ENCODE assay signal across 13 cellular contexts in the genomic region with DNA sequence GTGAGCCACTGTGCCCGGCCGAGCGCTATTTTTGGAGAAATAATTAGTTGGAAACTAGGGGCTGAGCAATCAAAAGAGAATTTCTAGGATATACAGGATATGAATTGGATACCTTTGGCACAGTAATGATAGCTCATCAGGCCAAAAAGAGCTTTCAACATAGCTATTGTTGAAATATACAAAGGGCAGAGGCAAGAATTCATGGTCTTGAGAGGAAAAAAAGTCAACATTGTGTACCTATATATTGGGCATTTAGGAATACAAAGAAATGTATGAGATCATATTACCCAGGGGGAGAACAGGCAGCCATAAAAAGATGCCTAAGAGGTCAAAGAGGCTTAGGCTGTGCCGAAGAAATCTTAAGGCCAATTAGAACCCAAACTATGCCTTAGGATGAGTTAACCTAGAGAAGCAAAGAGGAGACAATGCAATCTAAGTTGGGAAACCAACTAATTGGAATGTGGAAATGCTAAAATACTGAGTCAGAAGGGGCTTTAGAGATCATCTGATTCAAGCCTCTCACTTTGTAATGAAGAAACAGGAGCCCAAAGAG.
DNase-seq lines count a peak whose midpoint lies in the region; ATAC-seq, FAIRE-seq and TF ChIP-seq lines count a peak whose summit lies in the region.
"Had no signal": no experiment of that assay in that cellular context is flagged by ENCODE, and none has a peak within 500 bp of the region (broad histone marks: within the 10 kb centered on the region; RNA-seq: fewer than 3 reads in every experiment).

No MANE protein-coding gene starts in this region.

- WGBS in mammary epithelial cell (ENCODE audit: low coverage, missing lambda C conversion rate): 3% methylated on average over 3 of the region's 4 CpGs

- H3K27ac ChIP-seq in mammary epithelial cell (ENCODE audit: insufficient read depth, low read depth, low read length) (peak overlapping the region; percentile 75), keratinocyte (ENCODE audit: control insufficient read depth, insufficient read depth, low read length) (peak overlapping the region; percentile 71), WERI-Rb-1 (no peak overlapping the region)
- H3K27ac ChIP-seq: C4-2B, gastroesophageal sphincter had no signal

- TF ChIP-seq CTCF in mammary epithelial cell (conservative IDR thresholded peaks at IDR 0.05 in 1 of 2, IDR thresholded peaks at IDR 0.05 in 1 of 2; ENCODE audit: extremely low read depth in 1 of 2, insufficient read depth in 1 of 2, low read depth in 1 of 2, low read length in 2 of 2) (no peak), keratinocyte (optimal IDR thresholded peaks at IDR 0.05 in 1 of 3, IDR thresholded peaks at IDR 0.05 in 1 of 3, conservative IDR thresholded peaks at IDR 0.05 in 1 of 3; ENCODE audit: extremely low read depth in 1 of 3, insufficient read depth in 2 of 3, low read length in 3 of 3) (no peak), WERI-Rb-1 (IDR thresholded peaks at IDR 0.05; ENCODE audit: low read depth, low read length) (no peak)

- H3K36me3 ChIP-seq in mammary epithelial cell (ENCODE audit: insufficient read depth, low read length) (peaks cover 11% of the 10 kb centered on the region), keratinocyte (ENCODE audit: control insufficient read depth in 2 of 2, extremely low read depth in 1 of 2, insufficient read depth in 2 of 2, low read length in 2 of 2) (peaks cover 4 to 9% of the 10 kb centered on the region in 2 experiments), WERI-Rb-1 (peaks cover 14% of the 10 kb centered on the region)
- H3K36me3 ChIP-seq: gastroesophageal sphincter had no signal

- H3K9me1 ChIP-seq in keratinocyte (ENCODE audit: control insufficient read depth, extremely low read depth, insufficient read depth, low read length): no peaks in the 10 kb centered on the region

- H2AFZ ChIP-seq in mammary epithelial cell (ENCODE audit: low read depth, low read length) (peak overlapping the region; percentile 7), keratinocyte (ENCODE audit: control insufficient read depth, low read length) (peak overlapping the region; percentile 46)

- CTCF ChIA-PET in mammary epithelial cell (lab: Charles Lee; ENCODE audit: low non-redundant PET): interaction anchor here (0.7 to 1.0 kb wide), 3 partner anchors 75 to 379 kb away, joined by 3 to 11 read pairs (median 3); no protein-coding TSS in a partner anchor

- dilution Hi-C loops in mammary epithelial cell (cut with HindIII; ENCODE audit: low sequenced_read_pairs) (no loop called here), keratinocyte (cut with MboI; ENCODE audit: extremely low pct_ligation_motif_present, low sequenced_read_pairs) (no loop called here)

- H3K4me1 ChIP-seq in mammary epithelial cell (ENCODE audit: insufficient read depth, low read length) (peaks cover 26% of the 10 kb centered on the region), keratinocyte (ENCODE audit: control insufficient read depth, extremely low read depth, insufficient read depth, low read length) (peaks cover 29% of the 10 kb centered on the region)

- H4K20me1 ChIP-seq in mammary epithelial cell (ENCODE audit: insufficient read depth, low read length) (no peaks in the 10 kb centered on the region), keratinocyte (ENCODE audit: control insufficient read depth, extremely low read depth, insufficient read depth, low read length) (no peaks in the 10 kb centered on the region)

- H3K4me2 ChIP-seq in mammary epithelial cell (ENCODE audit: insufficient read depth, low read depth, low read length): peak overlapping the region; percentile 61
- H3K4me2 ChIP-seq in keratinocyte (ENCODE audit: control insufficient read depth, extremely low read depth, insufficient read depth, low read depth, low read length): peak overlapping the region; percentile 71

- intact Hi-C loops in mammary epithelial cell (cut with micrococcal nuclease): loop anchor here (1.0 to 5.0 kb wide), 5 partner anchors 75 to 471 kb away; a partner anchor contains a TSS

- ATAC-seq in stimulated activated effector memory CD8-positive, alpha-beta T cell treated with anti-CD3 and anti-CD28 coated beads, Interleukin-12 subunit alpha, Interleukin-12 subunit beta, amount 100 ng/mL, for 72 hours: no peak
- no peak for ATAC-seq in HG02798 (IDR thresholded peaks at IDR 0.05; ENCODE audit: poor library complexity, unreplicated experiment)
- ATAC-seq: gastroesophageal sphincter had no signal

- H3K9ac ChIP-seq in mammary epithelial cell (ENCODE audit: insufficient read depth, low read length): no peak overlapping the region
- no peak overlapping the region for H3K9ac ChIP-seq in keratinocyte (ENCODE audit: control insufficient read depth, extremely low read depth, insufficient read depth, low read length)

- in situ Hi-C loops in mammary epithelial cell (cut with MboI; ENCODE audit: low sequenced_read_pairs in 2 of 2): loop anchor here (5.0 to 25.0 kb wide), 3 partner anchors 100 to 380 kb away; no protein-coding TSS in a partner anchor

- no peak overlapping the region for H3K27ac Mint-ChIP-seq in stimulated activated effector memory CD8-positive, alpha-beta T cell treated with anti-CD3 and anti-CD28 coated beads, Interleukin-12 subunit alpha, Interleukin-12 subunit beta, amount 100 ng/mL, for 72 hours

- H3K27me3 ChIP-seq in mammary epithelial cell (ENCODE audit: insufficient read depth, low read length) (no peaks in the 10 kb centered on the region), keratinocyte (ENCODE audit: control insufficient read depth, extremely low read depth, insufficient read depth, low read length) (no peaks in the 10 kb centered on the region), WERI-Rb-1 (ENCODE audit: insufficient read depth, low read depth, severe bottlenecking) (no peaks in the 10 kb centered on the region)
- H3K27me3 ChIP-seq: gastroesophageal sphincter had no signal

- H3K4me3 ChIP-seq in mammary epithelial cell (replicated peaks in 1 of 3; ENCODE audit: insufficient read depth in 1 of 3, low read depth in 2 of 3, low read length in 3 of 3): no peak overlapping the region
- H3K4me3 ChIP-seq in keratinocyte (ENCODE audit: control insufficient read depth in 2 of 3, extremely low read depth in 1 of 3, insufficient read depth in 2 of 3, low read depth in 1 of 3, low read length in 3 of 3): peak overlapping the region in 1 of 3 experiments; percentile 29
- no peak overlapping the region for H3K4me3 ChIP-seq in WERI-Rb-1 (ENCODE audit: low read depth, low read length)
- H3K4me3 ChIP-seq: gastroesophageal sphincter, lung had no signal

- H3K9me3 ChIP-seq in mammary epithelial cell (replicated peaks; ENCODE audit: insufficient read depth, low read length) (no peaks in the 10 kb centered on the region), keratinocyte (ENCODE audit: control insufficient read depth, low read depth, low read length) (no peaks in the 10 kb centered on the region), WERI-Rb-1 (ENCODE audit: severe bottlenecking) (no peaks in the 10 kb centered on the region)
- H3K9me3 ChIP-seq: gastroesophageal sphincter had no signal

- H3K4me3 Mint-ChIP-seq in stimulated activated effector memory CD8-positive, alpha-beta T cell treated with anti-CD3 and anti-CD28 coated beads, Interleukin-12 subunit alpha, Interleukin-12 subunit beta, amount 100 ng/mL, for 72 hours: no peak overlapping the region

- peak; percentile 72 for FAIRE-seq in keratinocyte (lab: Jason Lieb, UNC)

- BruUV-seq in mammary epithelial cell (replicated peaks; lab: Mats Ljungman, UMichigan): no TSS peak

- peaks cover 14% of the 10 kb centered on the region for H3K36me3 Mint-ChIP-seq in stimulated activated effector memory CD8-positive, alpha-beta T cell treated with anti-CD3 and anti-CD28 coated beads, Interleukin-12 subunit alpha, Interleukin-12 subunit beta, amount 100 ng/mL, for 72 hours

- H3K4me1 Mint-ChIP-seq in stimulated activated effector memory CD8-positive, alpha-beta T cell treated with anti-CD3 and anti-CD28 coated beads, Interleukin-12 subunit alpha, Interleukin-12 subunit beta, amount 100 ng/mL, for 72 hours: no peaks in the 10 kb centered on the region

- H3K79me2 ChIP-seq in mammary epithelial cell (ENCODE audit: insufficient read depth, low read length) (no peaks in the 10 kb centered on the region), keratinocyte (ENCODE audit: control insufficient read depth, insufficient read depth, low read length) (no peaks in the 10 kb centered on the region)

- DNase-seq in AG08395 (ENCODE audit: low spot score) (peak; percentile 85), HT1080 (ENCODE audit: low read depth) (peak; percentile 87), mammary epithelial cell (peak; percentile 76), keratinocyte (ENCODE audit: low read depth, low spot score) (peak; percentile 32), COLO668 (lab: John Stamatoyannopoulos, UW; ENCODE audit: unreplicated experiment) (no peak), WERI-Rb-1 (no peak)
- no peak for DNase-seq in stimulated activated effector memory CD8-positive, alpha-beta T cell treated with anti-CD3 and anti-CD28 coated beads, Interleukin-12 subunit alpha, Interleukin-12 subunit beta, amount 100 ng/mL, for 72 hours (ENCODE audit: low spot score in 2 of 2)
- DNase-seq: aorta, NCI-H146 had no signal

- H3K9me3 Mint-ChIP-seq in stimulated activated effector memory CD8-positive, alpha-beta T cell treated with anti-CD3 and anti-CD28 coated beads, Interleukin-12 subunit alpha, Interleukin-12 subunit beta, amount 100 ng/mL, for 72 hours: no peaks in the 10 kb centered on the region

Comparison
In these comparisons a context has a peak if more than half of its experiments do, and no peak if none do; other contexts are left out.
1. DNase-seq: peak in AG08395 (single experiment), HT1080 (single experiment), mammary epithelial cell (single experiment) and keratinocyte (single experiment); none in stimulated activated effector memory CD8-positive, alpha-beta T cell treated with anti-CD3 and anti-CD28 coated beads, Interleukin-12 subunit alpha, Interleukin-12 subunit beta, amount 100 ng/mL, for 72 hours (0 of 2), COLO668 (single experiment) and WERI-Rb-1 (single experiment).